1 cellular context compared by ENCODE assay signal in the genomic region with DNA sequence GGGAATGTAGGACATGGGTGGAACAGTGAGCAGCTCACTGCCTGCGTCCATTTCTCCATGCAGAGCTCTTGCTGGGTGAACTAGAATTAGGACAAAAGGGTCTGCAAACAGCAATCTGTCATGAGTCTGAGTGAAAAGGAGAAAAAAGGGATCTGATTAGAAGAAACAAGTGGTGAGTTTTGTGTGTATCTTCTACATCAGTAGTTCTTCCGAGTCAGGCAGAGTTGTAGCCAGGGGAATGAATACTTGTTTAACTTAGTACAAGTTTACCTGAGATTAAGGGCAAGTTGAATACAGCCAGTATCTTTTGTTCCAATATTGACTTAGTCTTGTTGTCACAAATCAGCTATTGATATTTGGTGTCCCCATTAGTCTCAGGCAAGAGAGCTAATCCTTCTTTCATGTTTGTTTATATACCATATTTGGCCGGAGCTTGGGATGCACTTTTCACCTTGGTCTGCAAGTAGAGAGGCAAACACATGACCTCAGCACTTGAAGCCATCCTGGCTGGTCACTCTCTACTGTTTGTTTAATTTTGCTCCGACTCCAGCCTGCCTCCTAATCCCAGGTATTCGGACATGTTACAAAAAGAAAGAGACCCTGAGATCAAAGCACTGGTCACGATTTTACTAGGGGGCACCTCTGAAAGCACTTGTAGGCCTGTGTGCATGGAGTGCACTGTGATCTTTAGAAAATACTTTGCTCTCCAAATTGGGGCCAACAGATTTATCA.
TF ChIP-seq lines count a peak whose summit lies in the region.

No MANE protein-coding gene starts in this region.

TF ChIP-seq in HepG2, 621 proteins besides CTCF, POLR2A, EP300 and RAD21 (continued from another document and continues in another):
- TF ChIP-seq LCORL (IDR thresholded peaks at IDR 0.05) (peak; percentile 77), LCORL (CRISPR knock-in tag; IDR thresholded peaks at IDR 0.05) (peak; percentile 93), PHB2 (IDR thresholded peaks at IDR 0.05; ENCODE audit: partially characterized antibody) (no peak), ZNF382 (CRISPR knock-in tag; IDR thresholded peaks at IDR 0.05; ENCODE audit: borderline replicate concordance) (no peak), ZNF282 (IDR thresholded peaks at IDR 0.05; ENCODE audit: partially characterized antibody) (no peak), ZKSCAN1 (IDR thresholded peaks at IDR 0.05; ENCODE audit: low read length) (0 out of 2 replicates have a peak, but pooled peaks have one; percentile 53), ZNF460 (CRISPR knock-in tag; IDR thresholded peaks at IDR 0.05; ENCODE audit: borderline replicate concordance) (peak; percentile 68; the same call in 1 of the 2 replicates), SPEN (CRISPR knock-in tag; IDR thresholded peaks at IDR 0.05; ENCODE audit: low read depth) (peak; percentile 79; the same call in 1 of the 2 replicates), ZBTB10 (CRISPR knock-in tag; IDR thresholded peaks at IDR 0.05; ENCODE audit: borderline replicate concordance) (no peak), PRDM10 (CRISPR knock-in tag; IDR thresholded peaks at IDR 0.05; ENCODE audit: low read depth) (no peak), EZH2 (conservative IDR thresholded peaks at IDR 0.05; ENCODE audit: low read depth, low read length) (no peak), ZNF430 (CRISPR knock-in tag; IDR thresholded peaks at IDR 0.05) (peak; percentile 82; the same call in 1 of the 2 replicates), KDM3A (CRISPR knock-in tag; IDR thresholded peaks at IDR 0.05; ENCODE audit: low read depth) (peak; percentile 90), TOPORS (CRISPR knock-in tag; IDR thresholded peaks at IDR 0.05) (peak; percentile 94), TEAD2 (CRISPR knock-in tag; IDR thresholded peaks at IDR 0.05) (no peak), ZNF274 (CRISPR knock-in tag; IDR thresholded peaks at IDR 0.05) (peak; percentile 79; the same call in 1 of the 2 replicates), SKI (IDR thresholded peaks at IDR 0.05; ENCODE audit: partially characterized antibody) (peak; percentile 100), ZNF138 (CRISPR knock-in tag; IDR thresholded peaks at IDR 0.05; ENCODE audit: low read depth) (no peak), CAMTA2 (CRISPR knock-in tag; IDR thresholded peaks at IDR 0.05; ENCODE audit: borderline replicate concordance) (no peak), SATB2 (CRISPR knock-in tag; IDR thresholded peaks at IDR 0.05) (peak; percentile 97), BCL6 (CRISPR knock-in tag; IDR thresholded peaks at IDR 0.05) (peak; percentile 98), POLR2G (IDR thresholded peaks at IDR 0.05; ENCODE audit: low read depth, low read length) (no peak), FIP1L1 (IDR thresholded peaks at IDR 0.05; ENCODE audit: borderline replicate concordance, insufficient read depth, low read depth, low read length) (no peak), SETDB1 (CRISPR knock-in tag; IDR thresholded peaks at IDR 0.05; ENCODE audit: borderline replicate concordance) (no peak), NFE2 (CRISPR knock-in tag; IDR thresholded peaks at IDR 0.05) (no peak), IKZF4 (CRISPR knock-in tag; IDR thresholded peaks at IDR 0.05; ENCODE audit: borderline replicate concordance, low read depth, not compliant biosample characterization) (peak; percentile 66), CREM (IDR thresholded peaks at IDR 0.05) (peak; percentile 97), CREM (CRISPR knock-in tag; IDR thresholded peaks at IDR 0.05) (no peak)
- TF ChIP-seq, protein P1, sequence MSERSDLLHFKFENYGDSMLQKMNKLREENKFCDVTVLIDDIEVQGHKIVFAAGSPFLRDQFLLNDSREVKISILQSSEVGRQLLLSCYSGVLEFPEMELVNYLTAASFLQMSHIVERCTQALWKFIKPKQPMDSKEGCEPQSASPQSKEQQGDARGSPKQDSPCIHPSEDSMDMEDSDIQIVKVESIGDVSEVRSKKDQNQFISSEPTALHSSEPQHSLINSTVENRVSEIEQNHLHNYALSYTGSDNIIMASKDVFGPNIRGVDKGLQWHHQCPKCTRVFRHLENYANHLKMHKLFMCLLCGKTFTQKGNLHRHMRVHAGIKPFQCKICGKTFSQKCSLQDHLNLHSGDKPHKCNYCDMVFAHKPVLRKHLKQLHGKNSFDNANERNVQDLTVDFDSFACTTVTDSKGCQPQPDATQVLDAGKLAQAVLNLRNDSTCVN (CRISPR knock-in tag; IDR thresholded peaks at IDR 0.05; ENCODE audit: borderline replicate concordance): 0 out of 2 replicates have a peak, but pooled peaks have one; percentile 44
- TF ChIP-seq, protein P2, sequence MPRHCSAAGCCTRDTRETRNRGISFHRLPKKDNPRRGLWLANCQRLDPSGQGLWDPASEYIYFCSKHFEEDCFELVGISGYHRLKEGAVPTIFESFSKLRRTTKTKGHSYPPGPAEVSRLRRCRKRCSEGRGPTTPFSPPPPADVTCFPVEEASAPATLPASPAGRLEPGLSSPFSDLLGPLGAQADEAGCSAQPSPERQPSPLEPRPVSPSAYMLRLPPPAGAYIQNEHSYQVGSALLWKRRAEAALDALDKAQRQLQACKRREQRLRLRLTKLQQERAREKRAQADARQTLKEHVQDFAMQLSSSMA (CRISPR knock-in tag; IDR thresholded peaks at IDR 0.05): peak; percentile 51; the same call in 1 of the 2 replicates
- TF ChIP-seq, protein P3, sequence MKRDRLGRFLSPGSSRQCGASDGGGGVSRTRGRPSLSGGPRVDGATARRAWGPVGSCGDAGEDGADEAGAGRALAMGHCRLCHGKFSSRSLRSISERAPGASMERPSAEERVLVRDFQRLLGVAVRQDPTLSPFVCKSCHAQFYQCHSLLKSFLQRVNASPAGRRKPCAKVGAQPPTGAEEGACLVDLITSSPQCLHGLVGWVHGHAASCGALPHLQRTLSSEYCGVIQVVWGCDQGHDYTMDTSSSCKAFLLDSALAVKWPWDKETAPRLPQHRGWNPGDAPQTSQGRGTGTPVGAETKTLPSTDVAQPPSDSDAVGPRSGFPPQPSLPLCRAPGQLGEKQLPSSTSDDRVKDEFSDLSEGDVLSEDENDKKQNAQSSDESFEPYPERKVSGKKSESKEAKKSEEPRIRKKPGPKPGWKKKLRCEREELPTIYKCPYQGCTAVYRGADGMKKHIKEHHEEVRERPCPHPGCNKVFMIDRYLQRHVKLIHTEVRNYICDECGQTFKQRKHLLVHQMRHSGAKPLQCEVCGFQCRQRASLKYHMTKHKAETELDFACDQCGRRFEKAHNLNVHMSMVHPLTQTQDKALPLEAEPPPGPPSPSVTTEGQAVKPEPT (CRISPR knock-in tag; IDR thresholded peaks at IDR 0.05; ENCODE audit: low read depth): no peak; the same call in 1 of the 2 replicates
- TF ChIP-seq, protein P4, sequence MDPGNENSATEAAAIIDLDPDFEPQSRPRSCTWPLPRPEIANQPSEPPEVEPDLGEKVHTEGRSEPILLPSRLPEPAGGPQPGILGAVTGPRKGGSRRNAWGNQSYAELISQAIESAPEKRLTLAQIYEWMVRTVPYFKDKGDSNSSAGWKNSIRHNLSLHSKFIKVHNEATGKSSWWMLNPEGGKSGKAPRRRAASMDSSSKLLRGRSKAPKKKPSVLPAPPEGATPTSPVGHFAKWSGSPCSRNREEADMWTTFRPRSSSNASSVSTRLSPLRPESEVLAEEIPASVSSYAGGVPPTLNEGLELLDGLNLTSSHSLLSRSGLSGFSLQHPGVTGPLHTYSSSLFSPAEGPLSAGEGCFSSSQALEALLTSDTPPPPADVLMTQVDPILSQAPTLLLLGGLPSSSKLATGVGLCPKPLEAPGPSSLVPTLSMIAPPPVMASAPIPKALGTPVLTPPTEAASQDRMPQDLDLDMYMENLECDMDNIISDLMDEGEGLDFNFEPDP (CRISPR knock-in tag; conservative IDR thresholded peaks at IDR 0.05): no peak
- TF ChIP-seq, protein P5, sequence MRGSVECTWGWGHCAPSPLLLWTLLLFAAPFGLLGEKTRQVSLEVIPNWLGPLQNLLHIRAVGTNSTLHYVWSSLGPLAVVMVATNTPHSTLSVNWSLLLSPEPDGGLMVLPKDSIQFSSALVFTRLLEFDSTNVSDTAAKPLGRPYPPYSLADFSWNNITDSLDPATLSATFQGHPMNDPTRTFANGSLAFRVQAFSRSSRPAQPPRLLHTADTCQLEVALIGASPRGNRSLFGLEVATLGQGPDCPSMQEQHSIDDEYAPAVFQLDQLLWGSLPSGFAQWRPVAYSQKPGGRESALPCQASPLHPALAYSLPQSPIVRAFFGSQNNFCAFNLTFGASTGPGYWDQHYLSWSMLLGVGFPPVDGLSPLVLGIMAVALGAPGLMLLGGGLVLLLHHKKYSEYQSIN (CRISPR knock-in tag; IDR thresholded peaks at IDR 0.05; ENCODE audit: borderline replicate concordance): no peak
- TF ChIP-seq, protein P6, sequence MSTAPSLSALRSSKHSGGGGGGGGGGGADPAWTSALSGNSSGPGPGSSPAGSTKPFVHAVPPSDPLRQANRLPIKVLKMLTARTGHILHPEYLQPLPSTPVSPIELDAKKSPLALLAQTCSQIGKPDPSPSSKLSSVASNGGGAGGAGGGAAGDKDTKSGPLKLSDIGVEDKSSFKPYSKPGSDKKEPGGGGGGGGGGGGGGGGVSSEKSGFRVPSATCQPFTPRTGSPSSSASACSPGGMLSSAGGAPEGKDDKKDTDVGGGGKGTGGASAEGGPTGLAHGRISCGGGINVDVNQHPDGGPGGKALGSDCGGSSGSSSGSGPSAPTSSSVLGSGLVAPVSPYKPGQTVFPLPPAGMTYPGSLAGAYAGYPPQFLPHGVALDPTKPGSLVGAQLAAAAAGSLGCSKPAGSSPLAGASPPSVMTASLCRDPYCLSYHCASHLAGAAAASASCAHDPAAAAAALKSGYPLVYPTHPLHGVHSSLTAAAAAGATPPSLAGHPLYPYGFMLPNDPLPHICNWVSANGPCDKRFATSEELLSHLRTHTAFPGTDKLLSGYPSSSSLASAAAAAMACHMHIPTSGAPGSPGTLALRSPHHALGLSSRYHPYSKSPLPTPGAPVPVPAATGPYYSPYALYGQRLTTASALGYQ (CRISPR knock-in tag; IDR thresholded peaks at IDR 0.05): peak; percentile 100
